1 cellular context compared by ENCODE assay signal in genomic region chr15:40034186-40034946, GRCh38.
TF ChIP-seq lines count a peak whose summit lies in the region.

No MANE protein-coding gene starts in this region.

TF ChIP-seq in HepG2, 621 proteins besides CTCF, POLR2A, EP300 and RAD21:
- TF ChIP-seq RBFOX2 (IDR thresholded peaks at IDR 0.05; ENCODE audit: low read depth, low read length) (peak; percentile 54; the same call in 1 of the 2 replicates), ZNF879 (CRISPR knock-in tag; IDR thresholded peaks at IDR 0.05) (no peak)
